In the genomic region with DNA sequence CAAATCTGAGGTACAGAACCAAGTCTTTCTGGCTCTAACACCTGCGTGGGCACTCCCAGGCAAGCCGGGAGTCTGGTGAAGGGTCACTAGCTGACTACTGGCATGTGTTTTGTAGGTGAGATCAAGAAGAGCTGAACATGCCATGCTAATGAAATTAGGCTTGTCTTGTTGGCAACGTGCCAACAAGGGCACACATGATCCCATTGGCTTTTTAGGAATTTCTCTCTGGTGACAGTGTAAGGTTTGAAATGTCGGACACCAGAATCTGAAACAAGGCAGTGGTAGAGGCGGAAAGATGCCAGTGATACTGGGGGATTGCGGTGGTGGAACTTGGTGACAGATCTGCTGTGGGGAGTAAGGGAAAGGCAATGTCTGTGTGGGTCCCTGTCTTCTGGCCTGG, we compare ENCODE assay signal across 39 cellular contexts. TPM values are rescaled to one million over a fixed set of nuclear protein-coding genes. Genes with fewer than 3 reads are reported as not detected.
"Had no signal": no experiment of that assay in that cellular context is flagged by ENCODE, and none has a peak within 500 bp of the region (broad histone marks: within the 10 kb centered on the region; RNA-seq: fewer than 3 reads in every experiment).

No MANE protein-coding gene starts in this region.

- H3K27ac ChIP-seq: body of pancreas, cardiac muscle cell, colonic mucosa, epithelial cell of prostate, esophagus squamous epithelium, gastroesophageal sphincter, hepatocyte had no signal

- H3K4me1 ChIP-seq: body of pancreas, colonic mucosa, esophagus squamous epithelium, gastroesophageal sphincter had no signal

- H3K4me3 Mint-ChIP-seq: activated CD4-positive, alpha-beta memory T cell treated with anti-CD3 and anti-CD28 coated beads for 36 hours; activated CD4-positive, alpha-beta T cell treated with anti-CD3 and anti-CD28 coated beads for 36 hours; activated CD4-positive, alpha-beta T cell treated with anti-CD3 and anti-CD28 coated beads, Interleukin-2, amount 10 ng/mL, durations not matched to agents 24 days and 14 days; activated CD8-positive, alpha-beta memory T cell treated with anti-CD3 and anti-CD28 coated beads, Interleukin-2, amount 10 ng/mL, durations not matched to agents 7 days and 5 days; activated CD8-positive, alpha-beta T cell treated with anti-CD3 and anti-CD28 coated beads, Interleukin-2, amount 10 ng/mL, durations not matched to agents 7 days and 5 days; activated naive CD4-positive, alpha-beta T cell treated with anti-CD3 and anti-CD28 coated beads for 36 hours; activated naive CD4-positive, alpha-beta T cell treated with anti-CD3 and anti-CD28 coated beads, Interleukin-2, amount 50 U/mL, for 24 hours; activated naive CD8-positive, alpha-beta T cell treated with anti-CD3 and anti-CD28 coated beads for 36 hours; activated naive CD8-positive, alpha-beta T cell treated with anti-CD3 and anti-CD28 coated beads, Interleukin-2, amount 50 U/mL, for 24 hours; activated T-helper 1 cell treated with anti-CD3 and anti-CD28 coated beads, Interleukin-12 subunit alpha, Interleukin-12 subunit beta, Interleukin-2, Interleukin-4 antibody, amounts not matched to agents 30 ng/mL and 10 ng/mL and 1 ng/mL, durations not matched to agents 14 hours and 24 hours and 36 hours had no signal

- H3K27me3 ChIP-seq: adrenal gland, body of pancreas, cardiac muscle cell, colonic mucosa, dorsolateral prefrontal cortex, esophagus squamous epithelium, gastroesophageal sphincter, heart right ventricle, hepatocyte had no signal

- H2AFZ ChIP-seq: hepatocyte had no signal

- ATAC-seq: activated CD4-positive, alpha-beta T cell treated with anti-CD3 and anti-CD28 coated beads for 36 hours; activated CD8-positive, alpha-beta memory T cell treated with anti-CD3 and anti-CD28 coated beads, Interleukin-2, amount 10 ng/mL, durations not matched to agents 7 days and 5 days; activated CD8-positive, alpha-beta T cell treated with anti-CD3 and anti-CD28 coated beads, Interleukin-2, amount 10 ng/mL, durations not matched to agents 7 days and 5 days; activated naive CD8-positive, alpha-beta T cell treated with anti-CD3 and anti-CD28 coated beads, Interleukin-2, amount 50 U/mL, for 24 hours; body of pancreas; gastroesophageal sphincter; heart right ventricle had no signal

- H3K4me3 ChIP-seq: adrenal gland, body of pancreas, cardiac muscle cell, colonic mucosa, dorsolateral prefrontal cortex, esophagus squamous epithelium, gastroesophageal sphincter, heart right ventricle, hepatocyte had no signal

- H3K9me3 ChIP-seq: adrenal gland, body of pancreas, colonic mucosa, esophagus squamous epithelium, gastroesophageal sphincter had no signal

- H3K4me2 ChIP-seq: hepatocyte had no signal

- H3K27ac Mint-ChIP-seq: activated CD4-positive, alpha-beta memory T cell treated with anti-CD3 and anti-CD28 coated beads for 36 hours; activated CD4-positive, alpha-beta T cell treated with anti-CD3 and anti-CD28 coated beads for 36 hours; activated CD4-positive, alpha-beta T cell treated with anti-CD3 and anti-CD28 coated beads, Interleukin-2, amount 10 ng/mL, durations not matched to agents 24 days and 14 days; activated CD8-positive, alpha-beta memory T cell treated with anti-CD3 and anti-CD28 coated beads, Interleukin-2, amount 10 ng/mL, durations not matched to agents 7 days and 5 days; activated CD8-positive, alpha-beta T cell treated with anti-CD3 and anti-CD28 coated beads, Interleukin-2, amount 10 ng/mL, durations not matched to agents 7 days and 5 days; activated naive CD4-positive, alpha-beta T cell treated with anti-CD3 and anti-CD28 coated beads for 36 hours; activated naive CD4-positive, alpha-beta T cell treated with anti-CD3 and anti-CD28 coated beads, Interleukin-2, amount 50 U/mL, for 24 hours; activated naive CD8-positive, alpha-beta T cell treated with anti-CD3 and anti-CD28 coated beads for 36 hours; activated naive CD8-positive, alpha-beta T cell treated with anti-CD3 and anti-CD28 coated beads, Interleukin-2, amount 50 U/mL, for 24 hours; activated T-helper 1 cell treated with anti-CD3 and anti-CD28 coated beads, Interleukin-12 subunit alpha, Interleukin-12 subunit beta, Interleukin-2, Interleukin-4 antibody, amounts not matched to agents 30 ng/mL and 10 ng/mL and 1 ng/mL, durations not matched to agents 14 hours and 24 hours and 36 hours; activated T-helper 2 cell treated with anti-CD3 and anti-CD28 coated beads, Interferon-gamma antibody, Interleukin-2, Interleukin-4, amounts not matched to agents 10 μg/mL and 5 μg/mL and 100 μg/mL, durations not matched to agents 14 hours and 24 hours and 36 hours had no signal

- H3K4me1 Mint-ChIP-seq: activated CD4-positive, alpha-beta T cell treated with anti-CD3 and anti-CD28 coated beads, Interleukin-2, amount 10 ng/mL, durations not matched to agents 24 days and 14 days had no signal

- H3K27me3 Mint-ChIP-seq: activated naive CD8-positive, alpha-beta T cell treated with anti-CD3 and anti-CD28 coated beads, Interleukin-2, amount 50 U/mL, for 24 hours had no signal

- H3K36me3 Mint-ChIP-seq: activated CD4-positive, alpha-beta memory T cell treated with anti-CD3 and anti-CD28 coated beads for 36 hours; activated CD8-positive, alpha-beta memory T cell treated with anti-CD3 and anti-CD28 coated beads, Interleukin-2, amount 10 ng/mL, durations not matched to agents 7 days and 5 days; activated naive CD4-positive, alpha-beta T cell treated with anti-CD3 and anti-CD28 coated beads, Interleukin-2, amount 50 U/mL, for 24 hours; activated naive CD8-positive, alpha-beta T cell treated with anti-CD3 and anti-CD28 coated beads for 36 hours had no signal

- H3K36me3 ChIP-seq: adrenal gland, cardiac muscle cell, colonic mucosa, esophagus squamous epithelium, gastroesophageal sphincter, heart right ventricle had no signal

- H3K9me3 Mint-ChIP-seq: activated CD4-positive, alpha-beta memory T cell treated with anti-CD3 and anti-CD28 coated beads for 36 hours; activated CD4-positive, alpha-beta T cell treated with anti-CD3 and anti-CD28 coated beads, Interleukin-2, amount 10 ng/mL, durations not matched to agents 24 days and 14 days; activated naive CD4-positive, alpha-beta T cell treated with anti-CD3 and anti-CD28 coated beads for 36 hours; activated naive CD4-positive, alpha-beta T cell treated with anti-CD3 and anti-CD28 coated beads, Interleukin-2, amount 50 U/mL, for 24 hours; activated naive CD8-positive, alpha-beta T cell treated with anti-CD3 and anti-CD28 coated beads for 36 hours; activated naive CD8-positive, alpha-beta T cell treated with anti-CD3 and anti-CD28 coated beads, Interleukin-2, amount 50 U/mL, for 24 hours; activated T-helper 1 cell treated with anti-CD3 and anti-CD28 coated beads, Interleukin-12 subunit alpha, Interleukin-12 subunit beta, Interleukin-2, Interleukin-4 antibody, amounts not matched to agents 30 ng/mL and 10 ng/mL and 1 ng/mL, durations not matched to agents 14 hours and 24 hours and 36 hours; activated T-helper 2 cell treated with anti-CD3 and anti-CD28 coated beads, Interferon-gamma antibody, Interleukin-2, Interleukin-4, amounts not matched to agents 10 μg/mL and 5 μg/mL and 100 μg/mL, durations not matched to agents 14 hours and 24 hours and 36 hours had no signal

- DNase-seq: activated CD4-positive, alpha-beta memory T cell treated with anti-CD3 and anti-CD28 coated beads for 36 hours; activated CD4-positive, alpha-beta T cell treated with anti-CD3 and anti-CD28 coated beads for 36 hours; activated CD4-positive, alpha-beta T cell treated with anti-CD3 and anti-CD28 coated beads, Interleukin-2, amount 10 ng/mL, durations not matched to agents 24 days and 14 days; activated CD4-positive, CD25-positive, alpha-beta regulatory T cell; activated CD4-positive, CD25-positive, alpha-beta regulatory T cell treated with anti-CD3 and anti-CD28 coated beads, Interleukin-2, amount 50 U/mL, for 72 hours; activated CD8-positive, alpha-beta memory T cell treated with anti-CD3 and anti-CD28 coated beads, Interleukin-2, amount 10 ng/mL, durations not matched to agents 7 days and 5 days; activated CD8-positive, alpha-beta memory T cell treated with anti-CD3 and anti-CD28 coated beads, Interleukin-2, amount 50 U/mL, for 4 hours; activated CD8-positive, alpha-beta T cell treated with anti-CD3 and anti-CD28 coated beads, Interleukin-2, amount 10 ng/mL, durations not matched to agents 7 days and 5 days; activated effector memory CD4-positive, alpha-beta T cell treated with anti-CD3 and anti-CD28 coated beads, Interleukin-2, amount 50 U/mL, for 16 hours; activated naive CD4-positive, alpha-beta T cell treated with anti-CD3 and anti-CD28 coated beads for 36 hours; activated naive CD8-positive, alpha-beta T cell treated with anti-CD3 and anti-CD28 coated beads for 36 hours; activated naive CD8-positive, alpha-beta T cell treated with anti-CD3 and anti-CD28 coated beads, Interleukin-2, amount 50 U/mL, for 24 hours; activated T-cell treated with anti-CD3 and anti-CD28 coated beads, Interleukin-2, amount 50 U/mL, for 1 hour; activated T-cell treated with anti-CD3 and anti-CD28 coated beads, Interleukin-2, amount 50 U/mL, for 48 hours; adrenal gland; amygdala; aorta; body of pancreas; central memory CD4-positive, alpha-beta T cell; cerebellar nuclear complex; colonic mucosa; dorsolateral prefrontal cortex; effector memory CD4-positive, alpha-beta T cell; esophagus squamous epithelium; foreskin melanocyte; heart right ventricle; T-helper 2 cell had no signal

- H3K79me2 ChIP-seq: hepatocyte had no signal

RNA-seq across cellular contexts. Expression of a gene that starts 52.8 kb away (rescaled TPM):
- total RNA-seq: activated CD4-positive, alpha-beta memory T cell treated with anti-CD3 and anti-CD28 coated beads for 36 hours; activated CD4-positive, alpha-beta T cell treated with anti-CD3 and anti-CD28 coated beads for 36 hours; activated CD4-positive, alpha-beta T cell treated with anti-CD3 and anti-CD28 coated beads, Interleukin-2, amount 10 ng/mL, durations not matched to agents 24 days and 14 days; activated CD8-positive, alpha-beta memory T cell treated with anti-CD3 and anti-CD28 coated beads for 36 hours; activated CD8-positive, alpha-beta memory T cell treated with anti-CD3 and anti-CD28 coated beads, Interleukin-2, amount 10 ng/mL, durations not matched to agents 7 days and 5 days; activated CD8-positive, alpha-beta T cell treated with anti-CD3 and anti-CD28 coated beads, Interleukin-2, amount 10 ng/mL, durations not matched to agents 7 days and 5 days; activated naive CD4-positive, alpha-beta T cell treated with anti-CD3 and anti-CD28 coated beads for 36 hours; activated naive CD8-positive, alpha-beta T cell treated with anti-CD3 and anti-CD28 coated beads for 36 hours; activated T-helper 1 cell treated with anti-CD3 and anti-CD28 coated beads, Interleukin-12 subunit alpha, Interleukin-12 subunit beta, Interleukin-2, Interleukin-4 antibody, amounts not matched to agents 30 ng/mL and 10 ng/mL and 1 ng/mL, durations not matched to agents 14 hours and 24 hours and 36 hours; activated T-helper 2 cell treated with anti-CD3 and anti-CD28 coated beads, Interferon-gamma antibody, Interleukin-2, Interleukin-4, amounts not matched to agents 10 μg/mL and 5 μg/mL and 100 μg/mL, durations not matched to agents 14 hours and 24 hours and 36 hours; aorta; cardiac muscle cell; colonic mucosa; esophagus squamous epithelium; fibroblast of lung; fibroblast of villous mesenchyme; gastroesophageal sphincter; glomerular endothelial cell; heart right ventricle had no signal
- polyA plus RNA-seq: aorta, esophagus, fibroblast of lung, heart right ventricle had no signal
